In the genomic region with DNA sequence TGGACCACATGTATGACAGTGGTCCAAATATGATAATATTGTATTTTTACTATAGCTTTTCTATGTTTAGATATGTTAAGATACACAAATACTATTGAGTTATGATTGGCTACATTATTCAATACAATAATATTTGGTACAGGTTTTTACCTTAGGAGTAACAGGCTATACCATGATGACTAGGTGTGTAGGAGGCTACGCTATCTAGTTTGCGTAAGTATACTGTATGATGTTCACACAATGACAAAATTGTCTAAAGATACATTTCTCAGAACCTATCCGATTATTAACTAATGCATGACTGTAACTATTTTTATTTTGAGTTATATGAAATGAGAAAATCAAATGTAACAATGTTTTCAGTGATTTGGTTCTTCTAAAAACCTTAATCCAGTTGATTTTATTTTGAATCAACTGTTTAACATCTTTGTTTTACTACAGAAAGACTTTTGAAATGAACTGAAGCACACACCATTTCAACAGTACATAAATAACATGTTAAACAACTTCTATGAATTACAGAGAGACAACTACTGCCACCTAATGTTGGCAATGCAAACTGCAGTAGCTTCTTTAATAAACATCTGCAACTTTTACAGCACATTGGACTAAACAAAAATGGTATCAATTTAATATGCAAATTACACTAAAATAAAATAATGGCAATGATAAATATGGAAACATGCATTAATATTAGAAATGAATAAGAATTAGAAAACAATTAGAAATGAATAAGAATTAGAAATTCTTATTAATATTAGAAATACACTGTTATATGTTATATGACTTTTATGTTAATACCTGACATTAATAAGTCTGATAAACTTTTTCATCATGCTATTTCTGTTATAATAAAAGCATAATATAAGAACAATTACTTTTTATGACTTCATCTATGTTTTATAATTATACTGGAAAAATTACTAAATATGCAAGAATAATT, we compare ENCODE assay signal across 8 cellular contexts.
DNase-seq lines count a peak whose midpoint lies in the region; ATAC-seq and TF ChIP-seq lines count a peak whose summit lies in the region.

No MANE protein-coding gene starts in this region.

- TF ChIP-seq CTCF in foreskin keratinocyte (conservative IDR thresholded peaks at IDR 0.05) (peak; percentile 83), gastrocnemius medialis (IDR thresholded peaks at IDR 0.05 in 4 of 5, conservative IDR thresholded peaks at IDR 0.05 in 1 of 5) (peak; percentile 64 to 89 (median 79))

- H3K36me3 ChIP-seq in gastrocnemius medialis = no peaks in the 10 kb centered on the region

- H3K9me3 Mint-ChIP-seq in activated CD4-positive, alpha-beta T cell treated with anti-CD3 and anti-CD28 coated beads, Interleukin-2, amount 10 ng/mL, durations not matched to agents 7 days and 5 days = no peaks in the 10 kb centered on the region

- no peak overlapping the region for H3K4me3 Mint-ChIP-seq in activated CD4-positive, alpha-beta T cell treated with anti-CD3 and anti-CD28 coated beads, Interleukin-2, amount 10 ng/mL, durations not matched to agents 7 days and 5 days

- no peak overlapping the region for H3K27ac Mint-ChIP-seq in activated CD4-positive, alpha-beta T cell treated with anti-CD3 and anti-CD28 coated beads, Interleukin-2, amount 10 ng/mL, durations not matched to agents 7 days and 5 days

- intact Hi-C loops in gastrocnemius medialis (cut with DNase I; ENCODE audit: low total_unique reads) = loop anchor here (2.0 to 5.0 kb wide), 3 partner anchors 47 to 452 kb away; no protein-coding TSS in a partner anchor

- POLR2A ChIA-PET in activated CD4-positive, alpha-beta T cell treated with anti-CD3 and anti-CD28 coated beads, Interleukin-2, amount 10 ng/mL, durations not matched to agents 7 days and 5 days (lab: Charles Lee) = no interaction called here

- DNase-seq in AG08395 (ENCODE audit: low spot score) = peak; percentile 23
- DNase-seq in GM03348 (ENCODE audit: low spot score) = peak; percentile 32
- DNase-seq in NCI-H2107 treated with DMSO at 0.1 percent for 48 hours (lab: John Stamatoyannopoulos, UW; ENCODE audit: unreplicated experiment) = peak; percentile 31
- peak; percentile 65 for DNase-seq in activated CD4-positive, alpha-beta T cell treated with anti-CD3 and anti-CD28 coated beads, Interleukin-2, amount 10 ng/mL, durations not matched to agents 7 days and 5 days
- peak in 1 of 2 donors; percentile 35 for DNase-seq in foreskin keratinocyte
- no peak for DNase-seq in gastrocnemius medialis

- H3K27ac ChIP-seq in foreskin keratinocyte (no peak overlapping the region), gastrocnemius medialis (no peak overlapping the region)

- no peak for TF ChIP-seq POLR2A in gastrocnemius medialis (IDR thresholded peaks at IDR 0.05)

- H3K4me3 ChIP-seq in gastrocnemius medialis = no peak overlapping the region

- H3K27me3 Mint-ChIP-seq in activated CD4-positive, alpha-beta T cell treated with anti-CD3 and anti-CD28 coated beads, Interleukin-2, amount 10 ng/mL, durations not matched to agents 7 days and 5 days = peaks cover 3% of the 10 kb centered on the region

- no peaks in the 10 kb centered on the region for H3K9me3 ChIP-seq in gastrocnemius medialis

- no peaks in the 10 kb centered on the region for H3K27me3 ChIP-seq in foreskin keratinocyte
- H3K27me3 ChIP-seq in gastrocnemius medialis = no peaks in the 10 kb centered on the region

- CTCF ChIA-PET in activated CD4-positive, alpha-beta T cell treated with anti-CD3 and anti-CD28 coated beads, Interleukin-2, amount 10 ng/mL, durations not matched to agents 7 days and 5 days (lab: Charles Lee) = interaction anchor here (0.6 to 2.4 kb wide), 5 partner anchors 10 to 1086 kb away, joined by 3 to 6 read pairs (median 4); no protein-coding TSS in a partner anchor

- H3K4me1 ChIP-seq in foreskin keratinocyte = peaks cover 2% of the 10 kb centered on the region
- H3K4me1 ChIP-seq in gastrocnemius medialis = no peaks in the 10 kb centered on the region

- no peaks in the 10 kb centered on the region for H3K4me1 Mint-ChIP-seq in activated CD4-positive, alpha-beta T cell treated with anti-CD3 and anti-CD28 coated beads, Interleukin-2, amount 10 ng/mL, durations not matched to agents 7 days and 5 days

- in situ Hi-C loops in gastrocnemius medialis (cut with MboI; ENCODE audit: low sequenced_read_pairs in 4 of 4) = no loop called here

- ATAC-seq in HG02759 (IDR thresholded peaks at IDR 0.05; ENCODE audit: unreplicated experiment) = peak; percentile 68
- ATAC-seq in foreskin keratinocyte = peak; percentile 37
- ATAC-seq in gastrocnemius medialis = peak; percentile 31 to 79
- ATAC-seq in HG02571 (IDR thresholded peaks at IDR 0.05; ENCODE audit: unreplicated experiment) = no peak

- no peaks in the 10 kb centered on the region for H3K36me3 Mint-ChIP-seq in activated CD4-positive, alpha-beta T cell treated with anti-CD3 and anti-CD28 coated beads, Interleukin-2, amount 10 ng/mL, durations not matched to agents 7 days and 5 days (ENCODE audit: low read depth)

Comparison
In these comparisons a context has a peak if more than half of its experiments do, and no peak if none do; other contexts are left out.
1. DNase-seq: peak in AG08395 (single experiment), GM03348 (single experiment), NCI-H2107 treated with DMSO at 0.1 percent for 48 hours (single experiment) and activated CD4-positive, alpha-beta T cell treated with anti-CD3 and anti-CD28 coated beads, Interleukin-2, amount 10 ng/mL, durations not matched to agents 7 days and 5 days (single experiment); none in gastrocnemius medialis (0 of 2).